In genomic region chr14:61178226-61179060, GRCh38 we compare ENCODE assay signal across 8 cellular contexts.
DNase-seq lines count a peak whose midpoint lies in the region; ATAC-seq and TF ChIP-seq lines count a peak whose summit lies in the region.

No MANE protein-coding gene starts in this region.

- H3K4me1 Mint-ChIP-seq in stimulated activated memory B cell treated with anti-CD40 and anti-IgM and Interleukin-4, amounts not matched to agents 10 μg/mL and 1 μg/mL and 100 μg/mL, for 72 hours, result peaks cover 6% of the 10 kb centered on the region

- H2AFZ ChIP-seq in OCI-LY3 (ENCODE audit: low read depth, low read length) (peak overlapping the region; percentile 63), mammary epithelial cell (ENCODE audit: low read depth, low read length) (peak overlapping the region; percentile 89)

- H3K9ac ChIP-seq in OCI-LY3 (ENCODE audit: low read length) (no peak overlapping the region), mammary epithelial cell (ENCODE audit: insufficient read depth, low read length) (peak overlapping the region; percentile 70)

- peaks cover under 1% of the 10 kb centered on the region for H3K9me3 Mint-ChIP-seq in stimulated activated memory B cell treated with anti-CD40 and anti-IgM and Interleukin-4, amounts not matched to agents 10 μg/mL and 1 μg/mL and 100 μg/mL, for 72 hours

- ATAC-seq in stimulated activated memory B cell treated with anti-CD40 and anti-IgM and Interleukin-4, amounts not matched to agents 10 μg/mL and 1 μg/mL and 100 μg/mL, for 72 hours, result no peak

- H3K4me1 ChIP-seq in OCI-LY3 (ENCODE audit: low read length) (peaks cover 13% of the 10 kb centered on the region), mammary epithelial cell (ENCODE audit: insufficient read depth, low read length) (peaks cover 40% of the 10 kb centered on the region)

- H3K4me3 Mint-ChIP-seq in stimulated activated memory B cell treated with anti-CD40 and anti-IgM and Interleukin-4, amounts not matched to agents 10 μg/mL and 1 μg/mL and 100 μg/mL, for 72 hours, result no peak overlapping the region

- H3K27me3 ChIP-seq in BJ (ENCODE audit: control insufficient read depth, insufficient read depth, low read length) (no peaks in the 10 kb centered on the region), OCI-LY3 (ENCODE audit: low read depth, low read length) (peaks cover 4% of the 10 kb centered on the region; the same call in 1 of the 2 replicates), mammary epithelial cell (ENCODE audit: insufficient read depth, low read length) (no peaks in the 10 kb centered on the region)

- TF ChIP-seq CTCF in BJ (IDR thresholded peaks at IDR 0.05; ENCODE audit: insufficient read depth, low read depth, low read length), result no peak
- no peak for TF ChIP-seq CTCF in OCI-LY3 (IDR thresholded peaks at IDR 0.05; ENCODE audit: low read depth, low read length)
- TF ChIP-seq CTCF in mammary epithelial cell (conservative IDR thresholded peaks at IDR 0.05 in 1 of 2, IDR thresholded peaks at IDR 0.05 in 1 of 2; ENCODE audit: extremely low read depth in 1 of 2, insufficient read depth in 1 of 2, low read depth in 1 of 2, low read length in 2 of 2), result no peak

- H3K36me3 Mint-ChIP-seq in stimulated activated memory B cell treated with anti-CD40 and anti-IgM and Interleukin-4, amounts not matched to agents 10 μg/mL and 1 μg/mL and 100 μg/mL, for 72 hours, result no peaks in the 10 kb centered on the region

- WGBS in mammary epithelial cell (ENCODE audit: low coverage, missing lambda C conversion rate), result 0% methylated on average over 7 of the region's 7 CpGs

- intact Hi-C loops in mammary epithelial cell (cut with micrococcal nuclease), result loop anchor here (1.0 to 5.0 kb wide), 2 partner anchors 33 to 146 kb away; no protein-coding TSS in a partner anchor

- in situ Hi-C loops in mammary epithelial cell (cut with MboI; ENCODE audit: low sequenced_read_pairs in 2 of 2), result loop anchor here in 1 of 2 donors (25.0 kb wide), 1 partner anchor 141 kb away; no protein-coding TSS in a partner anchor

- H3K4me2 ChIP-seq in OCI-LY3 (ENCODE audit: low read length) (peak overlapping the region; percentile 37), mammary epithelial cell (ENCODE audit: insufficient read depth, low read depth, low read length) (peak overlapping the region; percentile 72)

- POLR2A ChIA-PET in BJ (lab: Charles Lee), result interaction anchor here (0.6 kb wide), 1 partner anchor 129 kb away, joined by 6 read pairs; no protein-coding TSS in a partner anchor

- no peak overlapping the region for H3K27ac Mint-ChIP-seq in stimulated activated memory B cell treated with anti-CD40 and anti-IgM and Interleukin-4, amounts not matched to agents 10 μg/mL and 1 μg/mL and 100 μg/mL, for 72 hours

- no peaks in the 10 kb centered on the region for H4K20me1 ChIP-seq in OCI-LY3 (ENCODE audit: insufficient read depth, low read length)
- no peaks in the 10 kb centered on the region for H4K20me1 ChIP-seq in mammary epithelial cell (ENCODE audit: insufficient read depth, low read length)

- H3K36me3 ChIP-seq in BJ (ENCODE audit: control insufficient read depth, insufficient read depth, low read length) (no peaks in the 10 kb centered on the region), OCI-LY3 (replicated peaks; ENCODE audit: low read depth, low read length) (no peaks in the 10 kb centered on the region), mammary epithelial cell (ENCODE audit: insufficient read depth, low read length) (no peaks in the 10 kb centered on the region)

- BruUV-seq in mammary epithelial cell (replicated peaks; lab: Mats Ljungman, UMichigan), result TSS peak; percentile 74

- no peaks in the 10 kb centered on the region for H3K79me2 ChIP-seq in OCI-LY3 (ENCODE audit: low read length)
- H3K79me2 ChIP-seq in mammary epithelial cell (ENCODE audit: insufficient read depth, low read length), result no peaks in the 10 kb centered on the region

- peak; percentile 96 for DNase-seq in BJ (ENCODE audit: low read depth)
- peak; percentile 94 for DNase-seq in mammary epithelial cell
- peak; percentile 91 for DNase-seq in pulmonary artery endothelial cell (ENCODE audit: low read depth, low spot score)
- DNase-seq in GM19240 (ENCODE audit: insufficient read length, low spot score), result no peak
- DNase-seq in NCI-H1092 treated with DMSO at 0.1 percent for 48 hours (lab: John Stamatoyannopoulos, UW), result no peak
- DNase-seq in GOT3 (lab: John Stamatoyannopoulos, UW), result no peak

- H3K27ac ChIP-seq in OCI-LY3 (ENCODE audit: low read length), result no peak overlapping the region
- peak overlapping the region; percentile 91 for H3K27ac ChIP-seq in mammary epithelial cell (ENCODE audit: insufficient read depth, low read depth, low read length)

- no peaks in the 10 kb centered on the region for H3K9me3 ChIP-seq in OCI-LY3 (ENCODE audit: insufficient read depth, low read length)
- H3K9me3 ChIP-seq in mammary epithelial cell (replicated peaks; ENCODE audit: insufficient read depth, low read length), result no peaks in the 10 kb centered on the region

- H3K4me3 ChIP-seq in BJ (ENCODE audit: low read depth, low read length) (no peak overlapping the region), OCI-LY3 (ENCODE audit: low read length) (peak overlapping the region; percentile 20; the same call in 1 of the 2 replicates), mammary epithelial cell (replicated peaks in 1 of 3; ENCODE audit: insufficient read depth in 1 of 3, low read depth in 2 of 3, low read length in 3 of 3) (peak overlapping the region in 1 of 3 experiments; percentile 30)

- H3K27me3 Mint-ChIP-seq in stimulated activated memory B cell treated with anti-CD40 and anti-IgM and Interleukin-4, amounts not matched to agents 10 μg/mL and 1 μg/mL and 100 μg/mL, for 72 hours, result peaks cover 31% of the 10 kb centered on the region

- CTCF ChIA-PET in BJ (lab: Yijun Ruan, JAX), result no interaction called here
- CTCF ChIA-PET in mammary epithelial cell (lab: Charles Lee; ENCODE audit: low non-redundant PET), result no interaction called here

- dilution Hi-C loops in mammary epithelial cell (cut with HindIII; ENCODE audit: low sequenced_read_pairs), result no loop called here

Comparison
In these comparisons a context has a peak if more than half of its experiments do, and no peak if none do; other contexts are left out.
1. DNase-seq: peak in BJ (single experiment), mammary epithelial cell (single experiment) and pulmonary artery endothelial cell (single experiment); none in GM19240 (single experiment), NCI-H1092 treated with DMSO at 0.1 percent for 48 hours (single experiment) and GOT3 (single experiment).